Comparison of ENCODE assay signal across 20 cellular contexts in the genomic region with DNA sequence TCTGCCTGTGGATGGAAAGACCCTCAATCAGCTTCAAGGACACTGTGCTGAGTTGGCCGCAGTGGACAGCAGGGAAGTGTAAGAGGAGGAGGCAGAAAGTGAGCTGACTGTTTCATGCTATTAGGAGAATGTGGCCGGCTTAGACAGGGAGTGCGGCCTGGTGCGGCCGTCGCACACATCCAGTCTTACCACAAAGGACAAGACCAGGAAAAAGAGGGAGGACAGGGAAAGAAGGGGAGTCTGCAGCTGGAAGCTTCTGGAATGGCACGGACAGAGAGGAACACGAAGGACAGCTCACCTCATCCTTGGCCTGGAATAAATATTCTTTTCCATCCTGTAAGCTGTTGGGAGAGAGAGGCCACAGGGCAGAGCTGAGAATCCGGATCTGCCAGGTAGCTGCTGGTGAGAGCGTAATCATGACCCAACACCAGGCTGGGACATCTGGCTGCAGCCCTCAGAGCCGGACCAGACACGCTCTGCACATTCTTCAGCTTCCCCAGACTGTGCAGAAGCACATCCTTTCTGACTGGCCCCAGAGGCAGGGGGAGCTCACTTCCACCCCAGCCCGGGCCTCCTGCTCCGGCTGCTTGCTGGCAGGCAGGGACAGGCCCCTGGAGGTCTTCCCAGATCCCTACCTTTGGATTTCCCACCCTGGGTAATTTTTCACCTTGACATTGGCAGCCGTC. TPM values are rescaled to one million over a fixed set of nuclear protein-coding genes. Genes with fewer than 3 reads are reported as not detected.
DNase-seq lines count a peak whose midpoint lies in the region; ATAC-seq and TF ChIP-seq lines count a peak whose summit lies in the region.
"Had no signal": no experiment of that assay in that cellular context is flagged by ENCODE, and none has a peak within 500 bp of the region (broad histone marks: within the 10 kb centered on the region; RNA-seq: fewer than 3 reads in every experiment).

No MANE protein-coding gene starts in this region.

- ATAC-seq in Right ventricle myocardium superior (ENCODE audit: poor library complexity) (no peak), HG03045 (IDR thresholded peaks at IDR 0.05; ENCODE audit: unreplicated experiment) (no peak)
- ATAC-seq: activated CD4-positive, alpha-beta T cell treated with anti-CD3 and anti-CD28 coated beads for 36 hours; activated T-cell treated with anti-CD3 and anti-CD28 coated beads, Interleukin-2, amount 50 U/mL, for 72 hours; left cardiac atrium had no signal

- H3K79me2 ChIP-seq in neural progenitor cell (ENCODE audit: low read depth) = no peaks in the 10 kb centered on the region

- TF ChIP-seq EP300 in ovary (IDR thresholded peaks at IDR 0.05) = no peak

- H3K9me3 ChIP-seq in cardiac muscle cell (ENCODE audit: low read depth) = no peaks in the 10 kb centered on the region
- no peaks in the 10 kb centered on the region for H3K9me3 ChIP-seq in esophagus (ENCODE audit: control insufficient read depth in 2 of 2, insufficient read depth in 1 of 2, low read depth in 1 of 2, low read length in 1 of 2)
- no peaks in the 10 kb centered on the region for H3K9me3 ChIP-seq in neural progenitor cell (ENCODE audit: low read depth)
- H3K9me3 ChIP-seq in ovary = no peaks in the 10 kb centered on the region

- no peaks in the 10 kb centered on the region for H3K36me3 ChIP-seq in cardiac muscle cell
- H3K36me3 ChIP-seq in esophagus (ENCODE audit: control insufficient read depth in 2 of 2, insufficient read depth in 2 of 2, low read length in 1 of 2) = peaks cover 0 to 35% of the 10 kb centered on the region in 2 donors
- no peaks in the 10 kb centered on the region for H3K36me3 ChIP-seq in neural progenitor cell
- no peaks in the 10 kb centered on the region for H3K36me3 ChIP-seq in ovary

- H3K4me1 ChIP-seq in cardiac muscle cell (ENCODE audit: low read depth) (no peaks in the 10 kb centered on the region), esophagus (ENCODE audit: control insufficient read depth in 2 of 2, insufficient read depth in 2 of 2, low read length in 1 of 2) (peaks cover 5 to 11% of the 10 kb centered on the region in 2 donors), neural progenitor cell (no peaks in the 10 kb centered on the region), ovary (ENCODE audit: insufficient read depth) (no peaks in the 10 kb centered on the region)

- H3K27me3 ChIP-seq in cardiac muscle cell = no peaks in the 10 kb centered on the region
- no peaks in the 10 kb centered on the region for H3K27me3 ChIP-seq in esophagus (ENCODE audit: control insufficient read depth in 1 of 2, insufficient read depth in 2 of 2, low read length in 2 of 2)
- H3K27me3 ChIP-seq in neural progenitor cell = no peaks in the 10 kb centered on the region
- no peaks in the 10 kb centered on the region for H3K27me3 ChIP-seq in ovary

- no peak overlapping the region for H3K4me2 ChIP-seq in neural progenitor cell

- no peak overlapping the region for H3K9ac ChIP-seq in neural progenitor cell

- no peak for DNase-seq in cardiac muscle cell (ENCODE audit: low read depth in 1 of 2, low spot score in 1 of 2)
- DNase-seq in Right ventricle myocardium superior = no peak
- DNase-seq in neural progenitor cell (ENCODE audit: low spot score) = no peak
- peak; percentile 74 for DNase-seq in ureter (ENCODE audit: low spot score)
- no peak for DNase-seq in ovary
- DNase-seq in NCI-H82 (lab: John Stamatoyannopoulos, UW) = no peak
- DNase-seq: activated CD4-positive, alpha-beta T cell treated with anti-CD3 and anti-CD28 coated beads for 36 hours; activated T-cell treated with anti-CD3 and anti-CD28 coated beads, Interleukin-2, amount 50 U/mL, for 72 hours; cortex of kidney; EL; HCEC 1CT; left cardiac atrium; midbrain; NCI-H510A treated with DMSO at 0.1 percent for 48 hours; stimulated activated CD4-positive, alpha-beta T cell treated with anti-CD3 and anti-CD28 coated beads, Interleukin-12 subunit alpha, Interleukin-12 subunit beta, amount 100 ng/mL, for 4 hours; SW 1271 had no signal

- H3K4me3 ChIP-seq in cardiac muscle cell (no peak overlapping the region), esophagus (ENCODE audit: low read depth in 1 of 2, low read length in 2 of 2) (no peak overlapping the region), neural progenitor cell (no peak overlapping the region), ovary (no peak overlapping the region)

- H3K27ac ChIP-seq in cardiac muscle cell = peak overlapping the region; percentile 54
- peak overlapping the region; percentile 81 to 92 for H3K27ac ChIP-seq in esophagus (ENCODE audit: low read depth in 2 of 2, low read length in 1 of 2)
- no peak overlapping the region for H3K27ac ChIP-seq in neural progenitor cell
- no peak overlapping the region for H3K27ac ChIP-seq in ovary

- TF ChIP-seq CTCF in cardiac muscle cell (IDR thresholded peaks at IDR 0.05; ENCODE audit: low read depth, low read length) (no peak), neural progenitor cell (IDR thresholded peaks at IDR 0.05) (no peak), ovary (IDR thresholded peaks at IDR 0.05) (no peak)

- intact Hi-C loops in Right ventricle myocardium superior (cut with DNase I) (no loop called here), ovary (cut with DNase I) (loop anchor here in 2 of 4 donors (5.0 to 10.0 kb wide), 2 partner anchors 109 to 271 kb away; no protein-coding TSS in a partner anchor)

- H3K4me3 Mint-ChIP-seq in neural progenitor cell = no peak overlapping the region
- H3K4me3 Mint-ChIP-seq: activated CD4-positive, alpha-beta T cell treated with anti-CD3 and anti-CD28 coated beads for 36 hours; activated naive CD8-positive, alpha-beta T cell; activated T-cell treated with anti-CD3 and anti-CD28 coated beads, Interleukin-2, amount 50 U/mL, for 72 hours; B cell had no signal

- no peak for TF ChIP-seq POLR2A in ovary (IDR thresholded peaks at IDR 0.05)

- H4K20me1 ChIP-seq in neural progenitor cell (ENCODE audit: low read depth) = no peaks in the 10 kb centered on the region

- H3K27ac Mint-ChIP-seq in neural progenitor cell = peak overlapping the region; percentile 82
- H3K27ac Mint-ChIP-seq: activated CD4-positive, alpha-beta T cell treated with anti-CD3 and anti-CD28 coated beads for 36 hours; activated naive CD8-positive, alpha-beta T cell; activated T-cell treated with anti-CD3 and anti-CD28 coated beads, Interleukin-2, amount 50 U/mL, for 72 hours; B cell had no signal

- H3K36me3 Mint-ChIP-seq in neural progenitor cell = peaks cover 10% of the 10 kb centered on the region
- H3K36me3 Mint-ChIP-seq: activated naive CD8-positive, alpha-beta T cell had no signal

- H3K4me1 Mint-ChIP-seq in neural progenitor cell = no peaks in the 10 kb centered on the region
- H3K4me1 Mint-ChIP-seq: activated CD4-positive, alpha-beta T cell treated with anti-CD3 and anti-CD28 coated beads for 36 hours; B cell had no signal

- peaks cover 12% of the 10 kb centered on the region for H3K27me3 Mint-ChIP-seq in neural progenitor cell (ENCODE audit: insufficient read depth, low read depth)
- H3K27me3 Mint-ChIP-seq: activated CD4-positive, alpha-beta T cell treated with anti-CD3 and anti-CD28 coated beads for 36 hours; activated naive CD8-positive, alpha-beta T cell; B cell had no signal

- 54 to 65% methylated on average over 15 of the region's 15 CpGs for WGBS in esophagus, 2 donors
- 53 to 69% (median 58%) methylated on average over 15 of the region's 15 CpGs for WGBS in ovary, 3 donors

- H3F3A ChIP-seq in neural progenitor cell (ENCODE audit: low read depth) = peaks cover 8% of the 10 kb centered on the region

- H3K9me3 Mint-ChIP-seq in neural progenitor cell = no peaks in the 10 kb centered on the region
- H3K9me3 Mint-ChIP-seq: activated T-cell treated with anti-CD3 and anti-CD28 coated beads, Interleukin-2, amount 50 U/mL, for 72 hours had no signal

- H2AFZ ChIP-seq in neural progenitor cell (replicated peaks) = no peak overlapping the region

RNA-seq across cellular contexts. Expression of a gene that starts 8.6 kb away (rescaled TPM):
- total RNA-seq in cardiac muscle cell (25.7 and 30.2 TPM in 2 replicates), Right ventricle myocardium superior (11.2 TPM), neural progenitor cell (ENCODE audit: low replicate concordance) (30.2 and 40.6 TPM in 2 replicates), ureter (20.1 TPM), ovary (10 to 100 TPM; 16.1 to 34.4 (median 27.6) TPM)
- polyA plus RNA-seq in cardiac muscle cell (62.3 and 62.6 TPM in 2 replicates), esophagus (10 to 100 TPM; 12.0 to 12.8 TPM), ovary (10 to 100 TPM; 33.8 to 46.2 TPM)

RNA-seq across cellular contexts. Expression of a gene that starts 42.8 kb away (rescaled TPM):
- 23.1 and 27.4 TPM in 2 replicates for total RNA-seq in cardiac muscle cell
- polyA plus RNA-seq in cardiac muscle cell = 6.0 and 15.0 TPM in 2 replicates
- total RNA-seq in Right ventricle myocardium superior = 1.3 TPM
- polyA plus RNA-seq in esophagus = 10 to 100 TPM; 61.3 to 63.4 TPM
- total RNA-seq in neural progenitor cell (ENCODE audit: low replicate concordance) = 14.5 and 51.7 TPM in 2 replicates
- 33.7 TPM for total RNA-seq in ureter
- total RNA-seq in ovary = 10 to 100 TPM in 3 of 7 donors, 1 to 10 TPM in 4; 1.5 to 26.9 (median 8.8) TPM
- 1 to 10 TPM; 1.4 to 1.9 TPM for polyA plus RNA-seq in ovary

RNA-seq across cellular contexts. Expression of a gene that starts 47.7 kb away (rescaled TPM):
- total RNA-seq in cardiac muscle cell (142 and 146 TPM in 2 replicates), Right ventricle myocardium superior (73.4 TPM), neural progenitor cell (ENCODE audit: low replicate concordance) (172 and 206 TPM in 2 replicates), ureter (176 TPM), ovary (100 to 1,000 TPM in 5 of 7 donors, 10 to 100 TPM in 2; 64.0 to 142 (median 121) TPM)
- polyA plus RNA-seq in cardiac muscle cell (206 and 241 TPM in 2 replicates), esophagus (10 to 100 TPM; 54.6 to 80.8 TPM), ovary (100 to 1,000 TPM; 117 to 177 TPM)

Comparison
In these comparisons a context has a peak if more than half of its experiments do, and no peak if none do; other contexts are left out.
1. H3K27ac ChIP-seq: peak in cardiac muscle cell (single experiment) and esophagus (2 of 2); none in neural progenitor cell (single experiment) and ovary (0 of 2).